Comparison of ENCODE assay signal across 24 cellular contexts in genomic region chr1:226047495-226047894, GRCh38. TPM values are rescaled to one million over a fixed set of nuclear protein-coding genes. Genes with fewer than 3 reads are reported as not detected.
A peak's percentile ranks its signal among the peaks of the same experiment; 100 is the strongest.
DNase-seq lines count a peak whose midpoint lies in the region; ATAC-seq and TF ChIP-seq lines count a peak whose summit lies in the region.
"Had no signal": no experiment of that assay in that cellular context is flagged by ENCODE, and none has a peak within 500 bp of the region (broad histone marks: within the 10 kb centered on the region; RNA-seq: fewer than 3 reads in every experiment).

No MANE protein-coding gene starts in this region.

- in situ Hi-C loops in GM13976 (cut with MboI; ENCODE audit: low sequenced_read_pairs, unreplicated experiment) = no loop called here

- no peak for DNase-seq in SK-N-SH
- DNase-seq in body of pancreas = peak in 1 of 4 donors; percentile 19
- DNase-seq in iris pigment epithelial cell (ENCODE audit: low read depth) = peak; percentile 58
- DNase-seq in GM13976 (ENCODE audit: low spot score) = no peak
- no peak for DNase-seq in NCI-H2227 treated with DMSO at 0.1 percent for 48 hours (lab: John Stamatoyannopoulos, UW)
- DNase-seq in HuH-7.5 (ENCODE audit: low spot score) = no peak
- DNase-seq: activated CD4-positive, alpha-beta T cell treated with anti-CD3 and anti-CD28 coated beads, Interleukin-2, amount 50 U/mL, for 1 hour; activated CD8-positive, alpha-beta memory T cell treated with anti-CD3 and anti-CD28 coated beads, Interleukin-2, amount 10 ng/mL, durations not matched to agents 7 days and 5 days; activated naive CD4-positive, alpha-beta T cell treated with Interleukin-2 at 50 U/mL for 16 hours; activated T-cell treated with anti-CD3 and anti-CD28 coated beads, Interleukin-2, amount 50 U/mL, for 72 hours; amygdala; DMS53; effector CD4-positive, alpha-beta T cell; GDM1; lower lobe of right lung; NCI-H1105 treated with DMSO at 0.1 percent for 48 hours; NCI-H2081; transverse colon had no signal

- peaks cover 0 to 3% of the 10 kb centered on the region in 2 experiments for H3K36me3 ChIP-seq in SK-N-SH (replicated peaks in 1 of 2; ENCODE audit: control insufficient read depth in 1 of 2, insufficient read depth in 2 of 2, low read length in 1 of 2)
- peaks cover 0 to 2% of the 10 kb centered on the region in 2 donors for H3K36me3 ChIP-seq in body of pancreas (replicated peaks in 1 of 2; ENCODE audit: insufficient read depth in 1 of 2, low read depth in 2 of 2)
- H3K36me3 ChIP-seq: lower lobe of right lung, transverse colon had no signal

- intact Hi-C loops in body of pancreas (cut with DNase I) = no loop called here

- H2AFZ ChIP-seq in SK-N-SH (ENCODE audit: low read depth) = no peak overlapping the region

- H3K27ac ChIP-seq in SK-N-SH (ENCODE audit: low read depth in 2 of 2, low read length in 1 of 2) = no peak overlapping the region
- H3K27ac ChIP-seq in body of pancreas = peak overlapping the region in 2 of 4 donors; percentile 41 to 54
- H3K27ac ChIP-seq: 22Rv1, epithelial cell of prostate, HL-60, lower lobe of right lung, transverse colon had no signal

- no peak for TF ChIP-seq RAD21 in SK-N-SH (IDR thresholded peaks at IDR 0.05; ENCODE audit: low read length)

- POLR2A ChIA-PET in SK-N-SH (lab: Yijun Ruan, JAX) = no interaction called here

- TF ChIP-seq POLR2A in body of pancreas (IDR thresholded peaks at IDR 0.05) = no peak

- H3K27me3 ChIP-seq in SK-N-SH (ENCODE audit: insufficient read depth) = no peaks in the 10 kb centered on the region
- no peaks in the 10 kb centered on the region for H3K27me3 ChIP-seq in body of pancreas
- H3K27me3 ChIP-seq: transverse colon had no signal

- no peaks in the 10 kb centered on the region for H4K20me1 ChIP-seq in SK-N-SH (ENCODE audit: insufficient read depth)

- no peaks in the 10 kb centered on the region for H3K4me1 ChIP-seq in SK-N-SH (ENCODE audit: control insufficient read depth in 1 of 2, insufficient read depth in 2 of 2, low read depth in 1 of 2, low read length in 1 of 2)
- H3K4me1 ChIP-seq in body of pancreas = peaks cover 5% of the 10 kb centered on the region

- H3K9me2 ChIP-seq in SK-N-SH = no peaks in the 10 kb centered on the region

- H3F3A ChIP-seq in SK-N-SH (replicated peaks; ENCODE audit: insufficient read depth) = no peaks in the 10 kb centered on the region

- no peaks in the 10 kb centered on the region for H3K79me2 ChIP-seq in SK-N-SH (ENCODE audit: insufficient read depth)

- CTCF ChIA-PET in SK-N-SH (lab: Yijun Ruan, JAX) = interaction anchor here (1.1 kb wide), 1 partner anchor 17 kb away, joined by 5 read pairs; no protein-coding TSS in a partner anchor

- H3K9ac ChIP-seq in SK-N-SH = no peak overlapping the region

- no peak overlapping the region for H3K4me3 ChIP-seq in SK-N-SH (ENCODE audit: low read depth in 2 of 2, low read length in 1 of 2)
- H3K4me3 ChIP-seq in body of pancreas = no peak overlapping the region
- H3K4me3 ChIP-seq: lower lobe of right lung, transverse colon had no signal

- no peak overlapping the region for H3K4me2 ChIP-seq in SK-N-SH

- TF ChIP-seq CTCF in SK-N-SH (IDR thresholded peaks at IDR 0.05) = no peak
- TF ChIP-seq CTCF in body of pancreas (IDR thresholded peaks at IDR 0.05) = no peak
- TF ChIP-seq CTCF in GM13976 (IDR thresholded peaks at IDR 0.05; ENCODE audit: borderline replicate concordance, control extremely low read depth, extremely low read depth, insufficient read depth, missing control alignments) = no peak

- WGBS in SK-N-SH (ENCODE audit: low lambda C conversion rate) = 71% methylated on average over 1 of the region's 1 CpG
- 0 to 10% methylated on average over 1 of the region's 1 CpG for whole genome bisulfite sequencing in body of pancreas, 2 donors

- peak; percentile 25; the same call in 2 of the 3 replicates for ATAC-seq in SK-N-SH treated with all-trans-retinoic acid at 6 μM for 48 hours
- ATAC-seq in body of pancreas = peak; percentile 45
- ATAC-seq in GM18873 (IDR thresholded peaks at IDR 0.05; ENCODE audit: low FRiP score, unreplicated experiment) = no peak
- ATAC-seq: activated CD8-positive, alpha-beta memory T cell treated with anti-CD3 and anti-CD28 coated beads, Interleukin-2, amount 10 ng/mL, durations not matched to agents 7 days and 5 days; activated T-cell treated with anti-CD3 and anti-CD28 coated beads, Interleukin-2, amount 50 U/mL, for 72 hours; lower lobe of right lung; WTC11 had no signal

- H3K9me3 ChIP-seq in SK-N-SH (no peaks in the 10 kb centered on the region), body of pancreas (no peaks in the 10 kb centered on the region)
- H3K9me3 ChIP-seq: lower lobe of right lung, transverse colon had no signal

- TF ChIP-seq EP300 in SK-N-SH (IDR thresholded peaks at IDR 0.05; ENCODE audit: borderline replicate concordance in 1 of 2, low read depth in 1 of 2, low read length in 1 of 2) = no peak

TF ChIP-seq in SK-N-SH treated with all-trans-retinoic acid at 6 μM for 48 hours, 23 proteins besides CTCF, POLR2A, EP300 and RAD21 (continues in another document):
- TF ChIP-seq PATZ1 (CRISPR knock-in tag; IDR thresholded peaks at IDR 0.05; ENCODE audit: borderline replicate concordance) (no peak), CSRNP3 (CRISPR knock-in tag; IDR thresholded peaks at IDR 0.05) (no peak), ZNF565 (CRISPR knock-in tag; conservative IDR thresholded peaks at IDR 0.05; ENCODE audit: low read depth) (no peak), GLIS3 (CRISPR knock-in tag; IDR thresholded peaks at IDR 0.05) (no peak), RARB (CRISPR knock-in tag; IDR thresholded peaks at IDR 0.05) (no peak)

TF ChIP-seq in SK-N-SH, 30 proteins besides CTCF, POLR2A, EP300 and RAD21:
- TF ChIP-seq GATA2 (CRISPR knock-in tag; IDR thresholded peaks at IDR 0.05) = no peak
- no peak for TF ChIP-seq POLR2AphosphoS5 (IDR thresholded peaks at IDR 0.05; ENCODE audit: low read depth, low read length)
- no peak for TF ChIP-seq NRF1 (IDR thresholded peaks at IDR 0.05; ENCODE audit: low read depth, low read length)
- TF ChIP-seq YY1 (IDR thresholded peaks at IDR 0.05; ENCODE audit: low read depth) = no peak
- TF ChIP-seq ELF1 (IDR thresholded peaks at IDR 0.05) = no peak
- no peak for TF ChIP-seq CHD2 (IDR thresholded peaks at IDR 0.05; ENCODE audit: low read length, partially characterized antibody)
- no peak for TF ChIP-seq TEAD4 (IDR thresholded peaks at IDR 0.05; ENCODE audit: borderline replicate concordance, insufficient read depth)
- no peak for TF ChIP-seq FOSL2 (IDR thresholded peaks at IDR 0.05; ENCODE audit: borderline replicate concordance, low read depth)
- no peak for TF ChIP-seq GABPA (IDR thresholded peaks at IDR 0.05; ENCODE audit: low read depth)
- TF ChIP-seq RCOR1 (IDR thresholded peaks at IDR 0.05; ENCODE audit: low read length) = no peak
- no peak for TF ChIP-seq USF2 (IDR thresholded peaks at IDR 0.05; ENCODE audit: borderline replicate concordance, low read depth, low read length)
- TF ChIP-seq MXI1 (IDR thresholded peaks at IDR 0.05; ENCODE audit: low read depth, low read length) = no peak
- no peak for TF ChIP-seq FOXJ3 (CRISPR knock-in tag; IDR thresholded peaks at IDR 0.05)
- no peak for TF ChIP-seq RFX5 (IDR thresholded peaks at IDR 0.05; ENCODE audit: low read length)
- no peak for TF ChIP-seq SMC3 (IDR thresholded peaks at IDR 0.05; ENCODE audit: low read depth, low read length)
- no peak for TF ChIP-seq EZH2phosphoT487 (IDR thresholded peaks at IDR 0.05; ENCODE audit: borderline replicate concordance, low read depth)
TF ChIP-seq in SK-N-SH: peak in this region for 0.

RNA-seq across cellular contexts. Expression of gene H3-3A, which starts 15.0 kb away (rescaled TPM):
- 315 and 370 TPM in 2 replicates for polyA plus RNA-seq in SK-N-SH (2012; rRNA removed)
- polyA plus RNA-seq in SK-N-SH (2012; cell fraction: cytosol; rRNA removed) = 299 and 383 TPM in 2 replicates
- 85.2 and 129 TPM in 2 replicates for polyA plus RNA-seq in SK-N-SH (2012; cell fraction: nucleus; rRNA removed)
- total RNA-seq in body of pancreas = 100 to 1,000 TPM; 163 to 211 TPM

RNA-seq across cellular contexts. Expression of gene SDE2, which starts 48.4 kb away (rescaled TPM):
- 10.1 and 15.1 TPM in 2 replicates for polyA plus RNA-seq in SK-N-SH (2012; rRNA removed)
- 13.8 and 15.7 TPM in 2 replicates for polyA plus RNA-seq in SK-N-SH (2012; cell fraction: cytosol; rRNA removed)
- 5.2 and 10.3 TPM in 2 replicates for polyA plus RNA-seq in SK-N-SH (2012; cell fraction: nucleus; rRNA removed)
- 10 to 100 TPM; 11.9 to 13.7 TPM for total RNA-seq in body of pancreas
